ENCODE assay signal across 1 cellular context in the genomic region with DNA sequence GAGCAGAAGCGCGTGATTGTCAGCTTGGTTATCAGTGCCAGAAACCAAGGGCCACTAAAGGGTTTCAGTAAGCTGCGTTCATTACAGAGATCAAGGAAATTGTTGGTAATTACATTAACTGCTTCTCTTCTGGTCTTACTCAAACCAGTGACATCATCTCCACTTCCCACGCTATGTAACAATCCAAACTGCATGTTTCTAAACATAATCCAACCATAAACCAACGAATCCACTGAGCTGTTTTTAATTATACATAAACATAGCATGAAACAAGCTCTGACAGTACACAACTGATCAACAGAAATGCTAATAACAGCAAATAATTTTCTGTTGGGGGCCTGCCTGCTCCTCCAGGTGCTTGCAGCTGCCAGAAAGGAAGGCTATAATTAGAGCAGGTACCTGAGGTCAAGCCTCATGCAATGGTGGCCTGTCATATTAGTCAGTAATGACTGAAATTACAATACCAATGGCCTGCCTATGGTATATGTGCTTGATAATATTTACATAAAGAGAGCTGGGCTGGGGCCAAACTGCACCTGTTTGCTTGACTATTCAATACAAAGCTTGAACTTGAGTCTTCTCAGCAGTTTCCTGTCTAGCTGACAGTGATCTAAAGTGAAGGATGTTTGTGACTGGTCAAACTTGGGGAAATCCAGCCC.
TF ChIP-seq lines count a peak whose summit lies in the region.

No MANE protein-coding gene starts in this region.

TF ChIP-seq in HepG2, 621 proteins besides CTCF, POLR2A, EP300 and RAD21 (continued from another document):
- no peak for TF ChIP-seq RAD51 (IDR thresholded peaks at IDR 0.05; ENCODE audit: borderline replicate concordance)
- TF ChIP-seq PLRG1 (conservative IDR thresholded peaks at IDR 0.05), result no peak
- TF ChIP-seq, protein P1, sequence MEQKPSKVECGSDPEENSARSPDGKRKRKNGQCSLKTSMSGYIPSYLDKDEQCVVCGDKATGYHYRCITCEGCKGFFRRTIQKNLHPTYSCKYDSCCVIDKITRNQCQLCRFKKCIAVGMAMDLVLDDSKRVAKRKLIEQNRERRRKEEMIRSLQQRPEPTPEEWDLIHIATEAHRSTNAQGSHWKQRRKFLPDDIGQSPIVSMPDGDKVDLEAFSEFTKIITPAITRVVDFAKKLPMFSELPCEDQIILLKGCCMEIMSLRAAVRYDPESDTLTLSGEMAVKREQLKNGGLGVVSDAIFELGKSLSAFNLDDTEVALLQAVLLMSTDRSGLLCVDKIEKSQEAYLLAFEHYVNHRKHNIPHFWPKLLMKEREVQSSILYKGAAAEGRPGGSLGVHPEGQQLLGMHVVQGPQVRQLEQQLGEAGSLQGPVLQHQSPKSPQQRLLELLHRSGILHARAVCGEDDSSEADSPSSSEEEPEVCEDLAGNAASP (CRISPR knock-in tag; IDR thresholded peaks at IDR 0.05; ENCODE audit: borderline replicate concordance), result no peak
